16 cellular contexts compared by ENCODE assay signal in the genomic region with DNA sequence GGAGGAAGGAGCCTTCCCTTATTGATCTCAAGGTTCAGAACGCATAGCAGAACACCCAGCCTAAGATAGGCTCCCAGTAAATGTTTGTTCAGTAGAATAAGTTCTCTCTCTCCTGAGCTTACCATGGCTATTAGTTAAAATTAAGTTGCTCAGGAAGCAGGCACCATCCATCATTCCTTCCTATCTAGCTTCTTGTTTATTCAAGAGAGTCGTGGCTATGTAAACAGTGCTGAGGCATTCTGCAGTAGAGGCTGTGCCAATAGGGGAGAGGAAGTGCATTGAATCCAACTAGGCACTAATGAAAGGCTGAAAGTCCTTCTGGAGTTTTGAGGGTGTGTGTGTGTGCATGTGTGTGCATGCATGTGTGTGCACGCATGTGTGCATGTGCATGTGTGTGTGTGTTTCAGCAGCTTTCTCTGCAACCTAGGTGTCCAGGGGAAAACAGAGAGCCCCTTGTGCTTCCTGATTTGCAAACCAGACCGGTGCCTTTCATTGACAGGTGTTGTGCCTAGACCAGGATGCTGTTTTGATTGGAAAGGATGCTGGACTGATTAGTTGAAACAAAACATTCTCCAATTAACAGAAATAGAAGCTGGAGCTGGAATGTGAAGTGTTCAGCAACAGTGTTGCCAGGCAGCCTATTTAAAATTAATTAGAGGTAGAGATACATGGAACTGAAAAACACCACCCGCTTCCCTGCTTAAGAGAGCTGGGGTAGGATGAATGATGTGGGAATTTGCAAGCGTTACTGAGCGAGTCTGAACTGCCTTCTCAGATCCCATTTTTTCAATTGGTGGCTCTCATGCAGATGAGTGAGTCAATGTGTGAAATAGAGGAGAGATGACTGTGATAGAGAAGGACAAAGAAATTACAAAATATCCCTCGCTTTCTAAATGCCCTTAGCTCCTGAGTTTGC.
DNase-seq lines count a peak whose midpoint lies in the region; ATAC-seq and TF ChIP-seq lines count a peak whose summit lies in the region.
"Had no signal": no experiment of that assay in that cellular context is flagged by ENCODE, and none has a peak within 500 bp of the region (broad histone marks: within the 10 kb centered on the region; RNA-seq: fewer than 3 reads in every experiment).

No MANE protein-coding gene starts in this region.

- peaks cover 44% of the 10 kb centered on the region for H3K4me1 ChIP-seq in HUES48 (ENCODE audit: control insufficient read depth, insufficient read depth, low read length)
- H3K4me1 ChIP-seq in heart right ventricle: peaks cover 0 to 32% (median 12%) of the 10 kb centered on the region in 9 donors
- no peaks in the 10 kb centered on the region for H3K4me1 ChIP-seq in HAP-1
- H3K4me1 ChIP-seq: parathyroid adenoma had no signal

- peaks cover 59% of the 10 kb centered on the region for H3K4me1 Mint-ChIP-seq in progenitor cell of endocrine pancreas (ENCODE audit: low read depth)
- H3K4me1 Mint-ChIP-seq: activated naive CD4-positive, alpha-beta T cell treated with anti-CD3 and anti-CD28 coated beads, Interleukin-2, amount 50 U/mL, for 24 hours; CD4-positive, alpha-beta memory T cell had no signal

- H3K27me3 ChIP-seq in HUES48 (ENCODE audit: control insufficient read depth, insufficient read depth, low read length): no peaks in the 10 kb centered on the region
- H3K27me3 ChIP-seq in heart right ventricle: peaks cover 0 to 7% (median 0%) of the 10 kb centered on the region in 7 donors
- no peaks in the 10 kb centered on the region for H3K27me3 ChIP-seq in HAP-1 (ENCODE audit: low read depth)

- no peaks in the 10 kb centered on the region for H3K36me3 Mint-ChIP-seq in progenitor cell of endocrine pancreas (ENCODE audit: insufficient read depth)
- H3K36me3 Mint-ChIP-seq: activated naive CD4-positive, alpha-beta T cell treated with anti-CD3 and anti-CD28 coated beads, Interleukin-2, amount 50 U/mL, for 24 hours; CD4-positive, alpha-beta memory T cell had no signal

- H3K4me3 Mint-ChIP-seq in progenitor cell of endocrine pancreas (ENCODE audit: low read depth): no peak overlapping the region
- H3K4me3 Mint-ChIP-seq: activated naive CD4-positive, alpha-beta T cell treated with anti-CD3 and anti-CD28 coated beads, Interleukin-2, amount 50 U/mL, for 24 hours; CD4-positive, alpha-beta memory T cell; stimulated activated naive CD8-positive, alpha-beta T cell treated with anti-CD3 and anti-CD28 coated beads, Interleukin-15, Interleukin-2, amounts not matched to agents 100 ng/mL and 50 ng/mL, for 24 hours; T-helper 1 cell treated with Interleukin-12 subunit alpha and Interleukin-12 subunit beta and Interleukin-4 antibody, amounts not matched to agents 30 μg/mL and 1 μg/mL, for 36 hours had no signal

- ATAC-seq in heart right ventricle: peak; percentile 21 to 55 (median 37)
- ATAC-seq in HG02884 (IDR thresholded peaks at IDR 0.05; ENCODE audit: unreplicated experiment): no peak
- no peak for ATAC-seq in GM18505 (IDR thresholded peaks at IDR 0.05; ENCODE audit: unreplicated experiment)

- H3K9me3 ChIP-seq in HUES48 (ENCODE audit: control insufficient read depth, insufficient read depth, low read length): no peaks in the 10 kb centered on the region
- no peaks in the 10 kb centered on the region for H3K9me3 ChIP-seq in heart right ventricle
- H3K9me3 ChIP-seq in HAP-1: no peaks in the 10 kb centered on the region

- TF ChIP-seq CTCF in heart right ventricle (IDR thresholded peaks at IDR 0.05): no peak
- no peak for TF ChIP-seq CTCF in progenitor cell of endocrine pancreas (IDR thresholded peaks at IDR 0.05; ENCODE audit: unreplicated experiment)

- peak overlapping the region; percentile 79 for H3K27ac Mint-ChIP-seq in progenitor cell of endocrine pancreas
- H3K27ac Mint-ChIP-seq: activated naive CD4-positive, alpha-beta T cell treated with anti-CD3 and anti-CD28 coated beads, Interleukin-2, amount 50 U/mL, for 24 hours; stimulated activated naive CD8-positive, alpha-beta T cell treated with anti-CD3 and anti-CD28 coated beads, Interleukin-15, Interleukin-2, amounts not matched to agents 100 ng/mL and 50 ng/mL, for 24 hours; T-helper 1 cell treated with Interleukin-12 subunit alpha and Interleukin-12 subunit beta and Interleukin-4 antibody, amounts not matched to agents 30 μg/mL and 1 μg/mL, for 36 hours had no signal

- intact Hi-C loops in heart right ventricle (cut with DNase I): loop anchor here in 1 of 10 donors (5.0 kb wide), 1 partner anchor 57 kb away; no protein-coding TSS in a partner anchor

- H3K36me3 ChIP-seq in HUES48 (ENCODE audit: control insufficient read depth, insufficient read depth, low read length) (0 out of 2 replicates have a peak, but pooled peaks cover 3% of the 10 kb centered on the region), heart right ventricle (no peaks in the 10 kb centered on the region), HAP-1 (replicated peaks) (no peaks in the 10 kb centered on the region)

- H3K4me3 ChIP-seq in HUES48 (ENCODE audit: low read depth, low read length) (no peak overlapping the region), heart right ventricle (no peak overlapping the region), HAP-1 (no peak overlapping the region)

- no peak for TF ChIP-seq POLR2A in GM18505 (IDR thresholded peaks at IDR 0.05; ENCODE audit: borderline replicate concordance, extremely low read depth, insufficient read depth, insufficient read length)

- DNase-seq in NCI-H748 (lab: John Stamatoyannopoulos, UW; ENCODE audit: unreplicated experiment) (peak; percentile 80), heart right ventricle (no peak), progenitor cell of endocrine pancreas (ENCODE audit: low spot score, unreplicated experiment) (peak; percentile 15), HAP-1 (ENCODE audit: low spot score in 2 of 2) (no peak), islet precursor cell (no peak)
- DNase-seq: activated CD4-positive, alpha-beta T cell treated with anti-CD3 and anti-CD28 coated beads, Interleukin-2, amount 50 U/mL, for 48 hours; CD4-positive, alpha-beta memory T cell; cortex of kidney; foreskin fibroblast had no signal

- no peak overlapping the region for H3K9ac ChIP-seq in HUES48 (ENCODE audit: low read depth, low read length)
- H3K9ac ChIP-seq: parathyroid adenoma had no signal

- 35 to 48% methylated on average over 8 of the region's 8 CpGs for WGBS in heart right ventricle, 2 donors

- H3K27me3 Mint-ChIP-seq in progenitor cell of endocrine pancreas: no peaks in the 10 kb centered on the region

- peak overlapping the region; percentile 24 for H3K27ac ChIP-seq in HUES48 (ENCODE audit: low read depth, low read length)
- peak overlapping the region in 4 of 10 donors; percentile 30 to 57 (median 37) for H3K27ac ChIP-seq in heart right ventricle
- H3K27ac ChIP-seq: parathyroid adenoma had no signal

- no peaks in the 10 kb centered on the region for H3K9me3 Mint-ChIP-seq in progenitor cell of endocrine pancreas (ENCODE audit: low read depth)
- H3K9me3 Mint-ChIP-seq: activated naive CD4-positive, alpha-beta T cell treated with anti-CD3 and anti-CD28 coated beads, Interleukin-2, amount 50 U/mL, for 24 hours; CD4-positive, alpha-beta memory T cell; stimulated activated naive CD8-positive, alpha-beta T cell treated with anti-CD3 and anti-CD28 coated beads, Interleukin-15, Interleukin-2, amounts not matched to agents 100 ng/mL and 50 ng/mL, for 24 hours; T-helper 1 cell treated with Interleukin-12 subunit alpha and Interleukin-12 subunit beta and Interleukin-4 antibody, amounts not matched to agents 30 μg/mL and 1 μg/mL, for 36 hours had no signal

- in situ Hi-C loops in HAP-1 (cut with MboI; ENCODE audit: low sequenced_read_pairs): no loop called here

Comparison
In these comparisons a context has a peak if more than half of its experiments do, and no peak if none do; other contexts are left out.
1. DNase-seq: peak in NCI-H748 (single experiment) and progenitor cell of endocrine pancreas (single experiment); none in heart right ventricle (0 of 2), HAP-1 (0 of 2) and islet precursor cell (single experiment).
2. ATAC-seq: peak in heart right ventricle (8 of 8); none in HG02884 (single experiment) and GM18505 (single experiment).